Comparison of ENCODE assay signal across 1 cellular context in the genomic region with DNA sequence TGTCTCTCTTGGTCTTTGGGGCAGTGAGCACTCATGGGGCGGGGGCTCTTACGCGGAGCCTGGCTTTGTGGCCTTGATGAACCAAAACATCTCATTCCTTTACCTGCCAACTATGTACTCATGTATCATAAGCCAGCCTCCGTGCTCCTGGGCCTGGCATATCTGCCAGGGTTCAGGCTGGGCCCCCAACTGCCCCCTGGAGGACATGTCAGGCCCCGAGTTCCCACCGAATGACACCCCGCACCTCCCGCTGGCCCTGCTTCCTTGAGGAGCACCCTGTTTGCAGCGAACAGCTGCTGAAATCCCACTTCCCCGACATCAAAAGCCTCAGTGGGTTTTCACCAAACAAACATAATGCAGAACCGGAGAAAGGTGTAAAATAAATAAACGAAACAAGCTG.
TF ChIP-seq lines count a peak whose summit lies in the region.

No MANE protein-coding gene starts in this region.

TF ChIP-seq in SK-N-SH treated with all-trans-retinoic acid at 6 μM for 48 hours, 23 proteins besides CTCF, POLR2A, EP300 and RAD21 (continued from another document):
- TF ChIP-seq RARB (CRISPR knock-in tag; IDR thresholded peaks at IDR 0.05) (no peak), TOX (CRISPR knock-in tag; IDR thresholded peaks at IDR 0.05; ENCODE audit: borderline replicate concordance) (no peak), ZNF565 (CRISPR knock-in tag; conservative IDR thresholded peaks at IDR 0.05; ENCODE audit: low read depth) (no peak), ZFP3 (CRISPR knock-in tag; IDR thresholded peaks at IDR 0.05) (no peak), PPARA (CRISPR knock-in tag; IDR thresholded peaks at IDR 0.05; ENCODE audit: borderline replicate concordance) (no peak)
TF ChIP-seq in SK-N-SH treated with all-trans-retinoic acid at 6 μM for 48 hours: peak in this region for 0.
